Comparison of ENCODE assay signal across 8 cellular contexts in the genomic region with DNA sequence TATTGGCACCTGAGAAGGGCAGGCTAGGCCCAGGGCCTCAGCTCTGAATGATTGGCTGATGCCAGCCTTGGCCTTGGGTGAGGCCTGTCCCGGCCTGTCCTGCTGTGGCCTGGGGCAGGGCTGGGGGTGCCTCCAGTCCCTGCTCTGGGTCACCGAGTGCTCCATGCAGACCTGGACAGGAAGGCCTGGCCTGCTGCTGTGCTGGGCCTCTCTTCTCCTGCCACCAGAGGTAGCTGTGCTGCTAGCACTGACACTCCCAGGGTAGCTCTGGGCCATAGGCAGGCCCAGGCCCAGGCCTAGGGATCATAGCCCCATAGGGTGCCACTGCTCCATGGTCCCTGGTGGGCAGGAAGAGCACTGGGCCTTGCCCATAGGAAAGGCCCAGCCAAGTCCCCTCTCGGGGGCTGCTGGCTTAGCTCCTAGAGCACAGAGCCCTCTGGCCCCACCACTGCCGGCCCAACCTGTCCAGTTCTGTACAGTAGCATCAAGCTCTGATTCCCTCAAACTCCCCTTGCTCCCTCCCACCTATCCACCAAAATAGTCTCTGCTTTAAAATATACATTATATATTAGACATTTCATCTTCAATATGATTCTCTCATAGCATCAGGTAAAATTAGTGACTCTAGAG. TPM values are rescaled to one million over a fixed set of nuclear protein-coding genes. Genes with fewer than 3 reads are reported as not detected.
DNase-seq lines count a peak whose midpoint lies in the region; ATAC-seq, FAIRE-seq and TF ChIP-seq lines count a peak whose summit lies in the region.

No MANE protein-coding gene starts in this region.

- H3K27me3 ChIP-seq in K562 (ENCODE audit: control insufficient read depth in 2 of 2, insufficient read depth in 2 of 2, low read length in 2 of 2) = peaks cover 0 to 25% of the 10 kb centered on the region in 2 experiments; a peak in 4 of 5 replicates

- H3K9me3 ChIP-seq in K562 (replicated peaks; ENCODE audit: control insufficient read depth, insufficient read depth, low read depth, low read length) = no peaks in the 10 kb centered on the region

- DNase-seq in NCI-H146 (lab: John Stamatoyannopoulos, UW) = peak; percentile 39
- DNase-seq in NCI-H146 treated with DMSO at 0.1 percent for 48 hours (lab: John Stamatoyannopoulos, UW; ENCODE audit: unreplicated experiment) = no peak
- peak; percentile 21 for DNase-seq in NCI-H1694 (lab: John Stamatoyannopoulos, UW)
- peak in 1 of 4 experiments; percentile 46 for DNase-seq in K562 (ENCODE audit: extremely low read depth in 1 of 4, low spot score in 3 of 4)
- peak; percentile 67 for DNase-seq in left kidney (ENCODE audit: low read depth, low spot score)
- no peak for DNase-seq in stimulated activated CD4-positive, alpha-beta T cell treated with anti-CD3 and anti-CD28 coated beads, Interleukin-1b, Interleukin-23, amount 100 ng/mL, for 48 hours
- no peak for DNase-seq in cerebellar nuclear complex (lab: John Stamatoyannopoulos, UW)

- no peaks in the 10 kb centered on the region for H3K36me3 ChIP-seq in K562 (ENCODE audit: control insufficient read depth, insufficient read depth, low read length)

- 0 out of 4 replicates have a peak overlapping the region, but pooled peaks of 1 of the 2 experiments have one; percentile 45 for H3K9ac ChIP-seq in K562 (ENCODE audit: insufficient read depth in 1 of 2, low read depth in 2 of 2, low read length in 2 of 2)

- CTCF ChIA-PET in K562 (lab: Yijun Ruan, JAX; ENCODE audit: low intra/inter-chr PET ratio) = no interaction called here

- POLR2A ChIA-PET in K562 (lab: Yijun Ruan, JAX) = interaction anchor here (1.2 kb wide), 1 partner anchor 16 kb away, joined by 3 read pairs; no protein-coding TSS in a partner anchor

- 31% methylated on average over 4 of the region's 4 CpGs for WGBS in K562 (ENCODE audit: insufficient coverage, low coverage, missing lambda C conversion rate)

- no peaks in the 10 kb centered on the region for H4K20me1 ChIP-seq in K562 (replicated peaks; ENCODE audit: control insufficient read depth, insufficient read depth, low read length)

- H3K4me1 ChIP-seq in K562 (replicated peaks in 1 of 2; ENCODE audit: control insufficient read depth in 2 of 2, insufficient read depth in 2 of 2, low read length in 2 of 2) = peaks cover 0 to 2% of the 10 kb centered on the region in 2 experiments; a peak in 1 of 5 replicates

- no TSS peak for BruUV-seq in K562 (replicated peaks; lab: Mats Ljungman, UMichigan)

- H3K4me3 ChIP-seq in K562 = no peak overlapping the region

- in situ Hi-C loops in K562 (cut with MboI) = no loop called here

- peak; percentile 53 to 68 for TF ChIP-seq RAD21 in K562 (CRISPR knock-in tag; conservative IDR thresholded peaks at IDR 0.05 in 1 of 2, IDR thresholded peaks at IDR 0.05 in 1 of 2)

- FAIRE-seq in K562 (lab: Jason Lieb, UNC) = no peak

- H3K27ac ChIP-seq in K562 (ENCODE audit: extremely low read depth, low read depth, low read length) = no peak overlapping the region

- peak; percentile 58 to 66 (median 61) for TF ChIP-seq CTCF in K562 (IDR thresholded peaks at IDR 0.05 in 2 of 3, conservative IDR thresholded peaks at IDR 0.05 in 1 of 3; ENCODE audit: insufficient read depth in 2 of 3, low read depth in 1 of 3, low read length in 3 of 3)

- H3K79me2 ChIP-seq in K562 (ENCODE audit: control insufficient read depth, insufficient read depth, low read length) = no peaks in the 10 kb centered on the region

- TF ChIP-seq POLR2A in K562 (conservative IDR thresholded peaks at IDR 0.05) = no peak

- no peak for TF ChIP-seq EP300 in K562 (IDR thresholded peaks at IDR 0.05; ENCODE audit: low read length)

- no peak overlapping the region for H3K4me2 ChIP-seq in K562 (ENCODE audit: insufficient read depth, low read length)

- intact Hi-C loops in K562 (cut with micrococcal nuclease) = loop anchor here (5.0 kb wide), 1 partner anchor 141 kb away; no protein-coding TSS in a partner anchor

- no peak overlapping the region for H2AFZ ChIP-seq in K562 (ENCODE audit: low read depth, low read length)

- ATAC-seq in K562 (peak; percentile 99), GM18868 (IDR thresholded peaks at IDR 0.05; ENCODE audit: unreplicated experiment) (no peak)

- no peaks in the 10 kb centered on the region for H3K9me1 ChIP-seq in K562 (ENCODE audit: control insufficient read depth, insufficient read depth, low read length)

TF ChIP-seq in K562, 482 proteins besides CTCF, POLR2A, EP300 and RAD21 (continues in another document):
- peak; percentile 55 for TF ChIP-seq SMC3 (conservative IDR thresholded peaks at IDR 0.05; ENCODE audit: insufficient read depth, low read depth, low read length)
- TF ChIP-seq MYNN (IDR thresholded peaks at IDR 0.05) = no peak
- no peak for TF ChIP-seq MYNN (CRISPR knock-in tag; IDR thresholded peaks at IDR 0.05)
- no peak for TF ChIP-seq SMARCA5 (IDR thresholded peaks at IDR 0.05)
- TF ChIP-seq, protein P1, sequence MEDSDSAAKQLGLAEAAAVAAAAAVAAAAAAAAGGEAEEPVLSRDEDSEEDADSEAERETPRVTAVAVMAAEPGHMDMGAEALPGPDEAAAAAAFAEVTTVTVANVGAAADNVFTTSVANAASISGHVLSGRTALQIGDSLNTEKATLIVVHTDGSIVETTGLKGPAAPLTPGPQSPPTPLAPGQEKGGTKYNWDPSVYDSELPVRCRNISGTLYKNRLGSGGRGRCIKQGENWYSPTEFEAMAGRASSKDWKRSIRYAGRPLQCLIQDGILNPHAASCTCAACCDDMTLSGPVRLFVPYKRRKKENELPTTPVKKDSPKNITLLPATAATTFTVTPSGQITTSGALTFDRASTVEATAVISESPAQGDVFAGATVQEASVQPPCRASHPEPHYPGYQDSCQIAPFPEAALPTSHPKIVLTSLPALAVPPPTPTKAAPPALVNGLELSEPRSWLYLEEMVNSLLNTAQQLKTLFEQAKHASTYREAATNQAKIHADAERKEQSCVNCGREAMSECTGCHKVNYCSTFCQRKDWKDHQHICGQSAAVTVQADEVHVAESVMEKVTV (CRISPR knock-in tag; IDR thresholded peaks at IDR 0.05) = 0 out of 2 replicates have a peak, but pooled peaks have one; percentile 28
- TF ChIP-seq STAG1 (CRISPR knock-in tag; IDR thresholded peaks at IDR 0.05; ENCODE audit: borderline replicate concordance) = peak; percentile 39; the same call in 1 of the 2 replicates
- TF ChIP-seq, protein P2, sequence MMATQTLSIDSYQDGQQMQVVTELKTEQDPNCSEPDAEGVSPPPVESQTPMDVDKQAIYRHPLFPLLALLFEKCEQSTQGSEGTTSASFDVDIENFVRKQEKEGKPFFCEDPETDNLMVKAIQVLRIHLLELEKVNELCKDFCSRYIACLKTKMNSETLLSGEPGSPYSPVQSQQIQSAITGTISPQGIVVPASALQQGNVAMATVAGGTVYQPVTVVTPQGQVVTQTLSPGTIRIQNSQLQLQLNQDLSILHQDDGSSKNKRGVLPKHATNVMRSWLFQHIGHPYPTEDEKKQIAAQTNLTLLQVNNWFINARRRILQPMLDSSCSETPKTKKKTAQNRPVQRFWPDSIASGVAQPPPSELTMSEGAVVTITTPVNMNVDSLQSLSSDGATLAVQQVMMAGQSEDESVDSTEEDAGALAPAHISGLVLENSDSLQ (IDR thresholded peaks at IDR 0.05) = no peak
- TF ChIP-seq, protein P3, sequence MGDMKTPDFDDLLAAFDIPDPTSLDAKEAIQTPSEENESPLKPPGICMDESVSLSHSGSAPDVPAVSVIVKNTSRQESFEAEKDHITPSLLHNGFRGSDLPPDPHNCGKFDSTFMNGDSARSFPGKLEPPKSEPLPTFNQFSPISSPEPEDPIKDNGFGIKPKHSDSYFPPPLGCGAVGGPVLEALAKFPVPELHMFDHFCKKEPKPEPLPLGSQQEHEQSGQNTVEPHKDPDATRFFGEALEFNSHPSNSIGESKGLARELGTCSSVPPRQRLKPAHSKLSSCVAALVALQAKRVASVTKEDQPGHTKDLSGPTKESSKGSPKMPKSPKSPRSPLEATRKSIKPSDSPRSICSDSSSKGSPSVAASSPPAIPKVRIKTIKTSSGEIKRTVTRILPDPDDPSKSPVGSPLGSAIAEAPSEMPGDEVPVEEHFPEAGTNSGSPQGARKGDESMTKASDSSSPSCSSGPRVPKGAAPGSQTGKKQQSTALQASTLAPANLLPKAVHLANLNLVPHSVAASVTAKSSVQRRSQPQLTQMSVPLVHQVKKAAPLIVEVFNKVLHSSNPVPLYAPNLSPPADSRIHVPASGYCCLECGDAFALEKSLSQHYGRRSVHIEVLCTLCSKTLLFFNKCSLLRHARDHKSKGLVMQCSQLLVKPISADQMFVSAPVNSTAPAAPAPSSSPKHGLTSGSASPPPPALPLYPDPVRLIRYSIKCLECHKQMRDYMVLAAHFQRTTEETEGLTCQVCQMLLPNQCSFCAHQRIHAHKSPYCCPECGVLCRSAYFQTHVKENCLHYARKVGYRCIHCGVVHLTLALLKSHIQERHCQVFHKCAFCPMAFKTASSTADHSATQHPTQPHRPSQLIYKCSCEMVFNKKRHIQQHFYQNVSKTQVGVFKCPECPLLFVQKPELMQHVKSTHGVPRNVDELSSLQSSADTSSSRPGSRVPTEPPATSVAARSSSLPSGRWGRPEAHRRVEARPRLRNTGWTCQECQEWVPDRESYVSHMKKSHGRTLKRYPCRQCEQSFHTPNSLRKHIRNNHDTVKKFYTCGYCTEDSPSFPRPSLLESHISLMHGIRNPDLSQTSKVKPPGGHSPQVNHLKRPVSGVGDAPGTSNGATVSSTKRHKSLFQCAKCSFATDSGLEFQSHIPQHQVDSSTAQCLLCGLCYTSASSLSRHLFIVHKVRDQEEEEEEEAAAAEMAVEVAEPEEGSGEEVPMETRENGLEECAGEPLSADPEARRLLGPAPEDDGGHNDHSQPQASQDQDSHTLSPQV (IDR thresholded peaks at IDR 0.05) = no peak

RNA-seq across cellular contexts. Expression of gene ABTB1, which starts 18.2 kb away (rescaled TPM):
- 7.7 and 16.8 TPM in 2 replicates for total RNA-seq in K562 (2011; cell fraction: chromatin; rRNA removed; ENCODE audit: low replicate concordance)
- 13.7 and 16.5 TPM in 2 replicates for total RNA-seq in K562 (2011; cell fraction: nucleolus; rRNA removed)
- total RNA-seq in K562 (2011; cell fraction: nucleoplasm; rRNA removed) = 6.9 and 9.3 TPM in 2 replicates
- 0.68 and 1.0 TPM in 2 replicates for total RNA-seq in K562 (2014; rRNA removed)
- total RNA-seq in K562 (2014; rRNA removed; fragmentation: Illumina TruSeq; extraction: Trizol) = 0.25 and 0.26 TPM in 2 replicates
- total RNA-seq in K562 (2015; rRNA removed; fragmentation: Illumina TruSeq; extraction: Trizol) = 0.29 and 0.30 TPM in 2 replicates
- 1.6 and 1.9 TPM in 2 replicates for total RNA-seq in K562 (2021)
- polyA plus RNA-seq in K562 (2011; rRNA removed) = 1.2 and 1.7 TPM in 2 replicates
- polyA plus RNA-seq in K562 (2011; cell fraction: cytosol; rRNA removed) = 1.3 and 2.5 TPM in 2 replicates
- polyA plus RNA-seq in K562 (2011; cell fraction: nucleus; rRNA removed) = 14.3 and 22.2 TPM in 2 replicates
- 1.7 and 6.1 TPM in 2 replicates for polyA plus RNA-seq in K562 (2012)
- polyA plus RNA-seq in K562 (2014; fragmentation: Illumina TruSeq; extraction: Trizol) = 0.42 and 1.1 TPM in 2 replicates
- under 1 TPM in 1 of 2 experiments, not detected in 1; 0.04 TPM for polyA plus RNA-seq in K562 (2014; fragmentation: Nextera tagmentation; extraction: Ambion mirVana)
- polyA plus RNA-seq in K562 (2014; rRNA removed) = 1.4 and 2.3 TPM in 2 replicates
- 0.60 and 0.95 TPM in 2 replicates for polyA minus RNA-seq in K562 (2011; rRNA and poly(A)+ RNA removed)
- polyA minus RNA-seq in K562 (2011; cell fraction: cytosol; rRNA and poly(A)+ RNA removed) = 1.0 and 2.4 TPM in 2 replicates
- 4.1 and 5.9 TPM in 2 replicates for polyA minus RNA-seq in K562 (2011; cell fraction: nucleus; rRNA and poly(A)+ RNA removed)

Comparison
In these comparisons a context has a peak if more than half of its experiments do, and no peak if none do; other contexts are left out.
1. DNase-seq: peak in NCI-H146 (single experiment), NCI-H1694 (single experiment) and left kidney (single experiment); none in NCI-H146 treated with DMSO at 0.1 percent for 48 hours (single experiment), stimulated activated CD4-positive, alpha-beta T cell treated with anti-CD3 and anti-CD28 coated beads, Interleukin-1b, Interleukin-23, amount 100 ng/mL, for 48 hours (single experiment) and cerebellar nuclear complex (0 of 2).